Comparison of ENCODE assay signal across 9 cellular contexts in the genomic region with DNA sequence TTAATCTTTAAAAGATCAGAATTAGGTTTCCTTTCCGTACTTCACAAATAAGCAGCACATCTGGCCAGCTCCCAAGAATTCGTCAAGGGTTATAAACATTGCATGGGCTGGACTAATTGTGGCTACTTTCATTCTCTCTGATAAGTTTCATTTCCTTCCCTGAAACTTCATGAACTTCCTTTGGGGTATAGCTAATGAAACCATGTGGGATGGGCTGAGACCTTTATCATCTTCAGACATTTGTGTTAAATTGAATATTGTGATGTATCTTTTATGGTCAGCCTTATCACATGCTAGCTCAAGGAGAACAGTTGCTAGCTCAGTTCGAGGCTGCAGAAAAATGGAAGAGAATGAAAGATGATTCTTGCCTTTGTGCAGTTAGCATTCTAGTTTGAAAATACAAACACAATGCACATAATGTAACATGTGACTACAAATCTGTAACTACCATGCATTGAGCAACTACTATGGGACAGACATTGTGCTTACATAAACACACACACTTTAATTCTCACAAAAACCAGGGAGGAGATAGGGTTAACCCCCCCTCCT. TPM values are rescaled to one million over a fixed set of nuclear protein-coding genes. Genes with fewer than 3 reads are reported as not detected.
A peak's percentile ranks its signal among the peaks of the same experiment; 100 is the strongest.
DNase-seq lines count a peak whose midpoint lies in the region; ATAC-seq and TF ChIP-seq lines count a peak whose summit lies in the region.
"Had no signal": no experiment of that assay in that cellular context is flagged by ENCODE, and none has a peak within 500 bp of the region (broad histone marks: within the 10 kb centered on the region; RNA-seq: fewer than 3 reads in every experiment).

No MANE protein-coding gene starts in this region.

- H3K27ac ChIP-seq in GM23248 (0 out of 2 replicates have a peak overlapping the region, but pooled peaks have one; percentile 7), spleen (peak overlapping the region in 7 of 8 donors; percentile 11 to 74 (median 61))

- intact Hi-C loops in spleen (cut with DNase I; ENCODE audit: low total_unique reads): no loop called here

- no peaks in the 10 kb centered on the region for H3K4me1 ChIP-seq in GM23248 (ENCODE audit: insufficient read depth)
- H3K4me1 ChIP-seq in spleen: peaks cover 16 to 56% (median 38%) of the 10 kb centered on the region in 6 donors

- 0 out of 2 replicates have a peak overlapping the region, but pooled peaks have one; percentile 28 for H3K9ac ChIP-seq in GM23248

- H4K20me1 ChIP-seq in GM23248 (ENCODE audit: insufficient read depth): no peaks in the 10 kb centered on the region

- TF ChIP-seq CTCF in fibroblast of mammary gland (conservative IDR thresholded peaks at IDR 0.05; ENCODE audit: control insufficient read depth, insufficient read depth, low read depth, low read length): no peak
- TF ChIP-seq CTCF in spleen (IDR thresholded peaks at IDR 0.05 in 8 of 11, conservative IDR thresholded peaks at IDR 0.05 in 3 of 11): no peak

- ATAC-seq in GM21526 (IDR thresholded peaks at IDR 0.05; ENCODE audit: low FRiP score, unreplicated experiment): no peak
- ATAC-seq: Panc1 had no signal

- H3K9me2 ChIP-seq in GM23248 (ENCODE audit: insufficient read depth): no peaks in the 10 kb centered on the region

- DNase-seq in GF-D8 (lab: John Stamatoyannopoulos, UW) (peak; percentile 70), GM23248 (peak; percentile 68), OCI-M1 (lab: John Stamatoyannopoulos, UW) (peak; percentile 98), fibroblast of mammary gland (ENCODE audit: low read depth) (peak; percentile 59), spleen (peak; percentile 21), NCI-H446 (lab: John Stamatoyannopoulos, UW) (no peak)
- DNase-seq in activated CD4-positive, alpha-beta T cell treated with anti-CD3 and anti-CD28 coated beads, Interleukin-2, amount 50 U/mL, for 4 hours: no peak

- H3K4me3 ChIP-seq in GM23248: peak overlapping the region; percentile 56
- H3K4me3 ChIP-seq in fibroblast of mammary gland (ENCODE audit: control insufficient read depth, low read depth, low read length): no peak overlapping the region
- peak overlapping the region in 3 of 8 donors; percentile 9 to 41 (median 17) for H3K4me3 ChIP-seq in spleen

- H2AFZ ChIP-seq in GM23248: peak overlapping the region; percentile 68

- TF ChIP-seq POLR2A in spleen (IDR thresholded peaks at IDR 0.05): no peak

- peaks cover 13% of the 10 kb centered on the region; the same call in 1 of the 2 replicates for H3F3A ChIP-seq in GM23248 (ENCODE audit: insufficient read depth)

- H3K27me3 ChIP-seq in GM23248 (replicated peaks; ENCODE audit: insufficient read depth) (no peaks in the 10 kb centered on the region), spleen (replicated peaks in 1 of 7) (peaks cover 0 to 21% (median 0%) of the 10 kb centered on the region in 7 donors)

- H3K36me3 ChIP-seq in GM23248 (ENCODE audit: low read depth) (no peaks in the 10 kb centered on the region), spleen (no peaks in the 10 kb centered on the region)

- in situ Hi-C loops in GM23248 (cut with MboI): no loop called here

- H3K4me2 ChIP-seq in GM23248 (ENCODE audit: unreplicated experiment): peak overlapping the region; percentile 89

- H3K79me2 ChIP-seq in GM23248 (ENCODE audit: insufficient read depth): no peaks in the 10 kb centered on the region

- WGBS in GM23248 (ENCODE audit: low coverage in 1 of 2, low lambda C conversion rate in 2 of 2, missing lambda C conversion rate in 2 of 2), 2 experiments: 0 to 4% methylated on average over 3 of the region's 3 CpGs
- 1 to 4% (median 3%) methylated on average over 3 of the region's 3 CpGs for WGBS in spleen, 5 donors

- H3K9me3 ChIP-seq in GM23248 (ENCODE audit: low read depth) (no peaks in the 10 kb centered on the region), spleen (no peaks in the 10 kb centered on the region)

RNA-seq across cellular contexts. Expression of a gene that starts 1.7 kb away (rescaled TPM):
- total RNA-seq in GM23248 (2014; rRNA removed; shearing (Covaris generic)): 0.63 and 2.2 TPM in 2 replicates
- 1.5 and 2.3 TPM in 2 replicates for polyA plus RNA-seq in GM23248 (2016; fragmentation: Nextera tagmentation; extraction: Ambion mirVana)
- total RNA-seq in spleen: 10 to 100 TPM in 6 of 7 donors, 1 to 10 TPM in 1; 9.6 to 37.4 (median 14.0) TPM
- polyA plus RNA-seq in spleen: 10 to 100 TPM in 1 of 3 donors, 1 to 10 TPM in 2; 5.4 to 16.3 (median 6.6) TPM

Comparison
In these comparisons a context has a peak if more than half of its experiments do, and no peak if none do; other contexts are left out.
1. DNase-seq: peak in GF-D8 (single experiment), GM23248 (single experiment), OCI-M1 (single experiment), fibroblast of mammary gland (single experiment) and spleen (single experiment); none in activated CD4-positive, alpha-beta T cell treated with anti-CD3 and anti-CD28 coated beads, Interleukin-2, amount 50 U/mL, for 4 hours (0 of 2) and NCI-H446 (0 of 2).